In the genomic region with DNA sequence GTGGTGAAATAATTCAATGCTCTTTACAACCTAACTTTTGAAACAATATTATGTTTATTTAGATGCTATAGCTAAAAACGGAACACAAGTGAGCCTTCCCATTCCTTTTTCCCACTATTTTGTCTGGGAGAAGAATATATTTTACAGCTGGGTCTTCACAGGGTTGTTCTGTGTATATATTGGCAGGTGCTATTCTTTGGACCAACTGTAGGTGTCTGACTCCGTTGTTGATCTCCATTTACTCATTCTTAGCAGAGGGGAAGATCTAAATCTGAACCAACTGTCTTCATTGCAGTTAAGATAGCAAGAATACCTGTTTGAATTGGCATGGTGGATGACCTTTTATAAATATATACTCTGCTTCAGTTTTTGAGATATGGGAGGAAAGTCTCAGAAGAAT, we compare ENCODE assay signal across 11 cellular contexts.
DNase-seq lines count a peak whose midpoint lies in the region; ATAC-seq and TF ChIP-seq lines count a peak whose summit lies in the region.
"Had no signal": no experiment of that assay in that cellular context is flagged by ENCODE, and none has a peak within 500 bp of the region (broad histone marks: within the 10 kb centered on the region; RNA-seq: fewer than 3 reads in every experiment).

No MANE protein-coding gene starts in this region.

- H2BK15ac ChIP-seq in neuronal stem cell (ENCODE audit: low read length), result no peak overlapping the region

- no CpG with 5 or more reads among the region's 2 CpGs for WGBS in neuronal stem cell (ENCODE audit: extremely low coverage in 2 of 2, insufficient read length in 2 of 2, insufficient replicate concordance in 1 of 2), 2 donors

- CTCF ChIA-PET in CD8-positive, alpha-beta T cell (lab: Charles Lee), result no interaction called here

- H2BK120ac ChIP-seq in neuronal stem cell (ENCODE audit: low read depth, low read length), result no peak overlapping the region

- no peaks in the 10 kb centered on the region for H3K27me3 Mint-ChIP-seq in CD8-positive, alpha-beta T cell (ENCODE audit: low read depth)

- no peak overlapping the region for H3K4me2 ChIP-seq in neuronal stem cell (ENCODE audit: insufficient read depth, low read length, poor library complexity, severe bottlenecking)

- POLR2A ChIA-PET in CD8-positive, alpha-beta T cell (lab: Charles Lee), result no interaction called here

- no peak overlapping the region for H3K27ac ChIP-seq in neuronal stem cell (replicated peaks; ENCODE audit: low read length)
- no peak overlapping the region for H3K27ac ChIP-seq in CD8-positive, alpha-beta T cell (ENCODE audit: low read depth, low read length)
- H3K27ac ChIP-seq: psoas muscle had no signal

- H3K4ac ChIP-seq in neuronal stem cell (ENCODE audit: low read length), result no peak overlapping the region

- DNase-seq in Jurkat, Clone E6-1 (ENCODE audit: low read depth, low spot score), result peak; percentile 8
- DNase-seq in fibroblast of the aortic adventitia (ENCODE audit: low read depth) (no peak), neuronal stem cell (ENCODE audit: low spot score) (no peak), HK-2 (ENCODE audit: unreplicated experiment) (no peak), Ammon's horn (ENCODE audit: low spot score) (no peak)
- no peak for DNase-seq in CD8-positive, alpha-beta T cell
- DNase-seq: DMS79, NCI-H1092, psoas muscle had no signal

- H2AK5ac ChIP-seq in neuronal stem cell (ENCODE audit: low read depth, low read length), result no peak overlapping the region

- no peak overlapping the region for H3K14ac ChIP-seq in neuronal stem cell (ENCODE audit: low read length)

- H3K4me3 ChIP-seq in Jurkat, Clone E6-1 (ENCODE audit: low read length), result no peak overlapping the region
- H3K4me3 ChIP-seq in fibroblast of the aortic adventitia (ENCODE audit: low read depth, low read length) (no peak overlapping the region), neuronal stem cell (ENCODE audit: low read length in 2 of 2) (no peak overlapping the region)
- H3K4me3 ChIP-seq in CD8-positive, alpha-beta T cell (ENCODE audit: low read depth, low read length), result no peak overlapping the region
- H3K4me3 ChIP-seq: psoas muscle had no signal

- no peak overlapping the region for H4K8ac ChIP-seq in neuronal stem cell (ENCODE audit: low read depth, low read length)

- no peaks in the 10 kb centered on the region for H3K36me3 Mint-ChIP-seq in CD8-positive, alpha-beta T cell

- peak; percentile 75 for ATAC-seq in GM21529 (IDR thresholded peaks at IDR 0.05; ENCODE audit: unreplicated experiment)
- ATAC-seq in CD8-positive, alpha-beta T cell, result no peak
- ATAC-seq: psoas muscle had no signal

- no peaks in the 10 kb centered on the region for H3K36me3 ChIP-seq in neuronal stem cell (replicated peaks in 1 of 2; ENCODE audit: control insufficient read depth in 2 of 2, insufficient read depth in 2 of 2, low read length in 2 of 2)
- H3K36me3 ChIP-seq in CD8-positive, alpha-beta T cell (ENCODE audit: insufficient read depth, low read length), result no peaks in the 10 kb centered on the region

- H3K27me3 ChIP-seq in neuronal stem cell (ENCODE audit: control insufficient read depth in 3 of 3, insufficient read depth in 3 of 3, low read depth in 1 of 3, low read length in 3 of 3), result no peaks in the 10 kb centered on the region
- no peaks in the 10 kb centered on the region for H3K27me3 ChIP-seq in CD8-positive, alpha-beta T cell (ENCODE audit: insufficient read depth, low read length)

- intact Hi-C loops in CD8-positive, alpha-beta T cell (cut with DNase I, micrococcal nuclease), result no loop called here

- H4K91ac ChIP-seq in neuronal stem cell (ENCODE audit: low read depth, low read length, poor library complexity), result no peak overlapping the region

- no peak overlapping the region for H3K4me3 Mint-ChIP-seq in CD8-positive, alpha-beta T cell

- H3K9me3 ChIP-seq in neuronal stem cell (replicated peaks in 1 of 2; ENCODE audit: control insufficient read depth in 2 of 2, insufficient read depth in 1 of 2, low read depth in 1 of 2, low read length in 2 of 2), result no peaks in the 10 kb centered on the region
- H3K9me3 ChIP-seq in CD8-positive, alpha-beta T cell (ENCODE audit: low read length), result no peaks in the 10 kb centered on the region
- H3K9me3 ChIP-seq: psoas muscle had no signal

- no peak overlapping the region for H2BK5ac ChIP-seq in neuronal stem cell (ENCODE audit: low read length)

- no peak overlapping the region for H3K9ac ChIP-seq in neuronal stem cell (ENCODE audit: low read depth, low read length, poor library complexity)

- H2AFZ ChIP-seq in neuronal stem cell (ENCODE audit: low read length), result no peak overlapping the region

- H3K23ac ChIP-seq in neuronal stem cell (ENCODE audit: low read depth, low read length, poor library complexity), result no peak overlapping the region

- H3K9me3 Mint-ChIP-seq in CD8-positive, alpha-beta T cell, result no peaks in the 10 kb centered on the region

- peaks cover 3% of the 10 kb centered on the region for H3K4me1 Mint-ChIP-seq in CD8-positive, alpha-beta T cell (ENCODE audit: low read depth)

- no peak overlapping the region for H3K18ac ChIP-seq in neuronal stem cell (ENCODE audit: low read length)

- no peak overlapping the region for H3K27ac Mint-ChIP-seq in CD8-positive, alpha-beta T cell

- H3K4me1 ChIP-seq in neuronal stem cell (ENCODE audit: control insufficient read depth in 2 of 2, insufficient read depth in 1 of 2, low read depth in 1 of 2, low read length in 2 of 2), result no peaks in the 10 kb centered on the region
- no peaks in the 10 kb centered on the region for H3K4me1 ChIP-seq in CD8-positive, alpha-beta T cell (ENCODE audit: insufficient read depth, low read length)
- H3K4me1 ChIP-seq: psoas muscle had no signal

- H3K79me1 ChIP-seq in neuronal stem cell (ENCODE audit: low read depth, low read length), result no peaks in the 10 kb centered on the region

- no peak overlapping the region for H2BK12ac ChIP-seq in neuronal stem cell (ENCODE audit: low read length)

- peak; percentile 43 for TF ChIP-seq CTCF in GM12873 (IDR thresholded peaks at IDR 0.05; ENCODE audit: insufficient read depth, low read depth, low read length, missing control alignments)
- peak; percentile 9 for TF ChIP-seq CTCF in fibroblast of the aortic adventitia (IDR thresholded peaks at IDR 0.05; ENCODE audit: insufficient read depth, low read length)
- no peak for TF ChIP-seq CTCF in CD8-positive, alpha-beta T cell (IDR thresholded peaks at IDR 0.05)
